8 cellular contexts compared by ENCODE assay signal in the genomic region with DNA sequence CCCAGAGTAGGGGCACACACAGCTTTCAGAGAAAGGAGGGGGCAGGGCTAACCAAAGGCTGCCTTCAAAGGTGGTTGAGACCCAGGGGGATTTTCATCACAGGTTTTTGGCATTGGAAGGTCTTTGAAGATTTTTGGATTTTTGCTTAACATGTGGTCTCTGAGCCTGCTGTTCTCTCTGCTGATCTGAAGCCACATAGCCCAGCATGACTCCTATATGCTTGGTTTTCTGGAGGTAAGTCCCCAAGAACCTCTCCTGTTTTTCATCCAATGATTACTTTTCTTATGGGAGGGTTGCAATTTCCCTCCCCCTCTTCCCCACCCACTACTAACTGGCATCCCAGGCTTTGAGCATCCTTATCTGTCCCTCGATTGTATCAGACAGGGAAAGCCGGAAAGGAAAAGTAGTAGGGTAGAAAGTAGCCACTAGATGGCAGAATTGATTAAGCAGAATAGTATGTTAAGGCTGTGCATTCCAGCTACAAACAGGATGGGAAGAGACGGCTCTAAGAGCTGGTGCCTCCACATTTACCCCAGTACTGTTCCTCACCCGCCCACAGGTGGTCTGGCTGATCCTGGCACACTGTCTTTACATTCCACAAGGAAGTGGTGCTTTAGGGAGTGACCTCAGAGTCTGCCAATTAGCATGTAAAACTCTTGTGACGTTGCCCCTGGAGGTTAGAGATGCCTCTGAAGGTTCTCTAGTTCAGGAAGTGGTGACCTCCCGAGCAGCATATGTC.
DNase-seq lines count a peak whose midpoint lies in the region; ATAC-seq and TF ChIP-seq lines count a peak whose summit lies in the region.

No MANE protein-coding gene starts in this region.

- H3K4me3 ChIP-seq in foreskin fibroblast (ENCODE audit: low read depth in 1 of 2, low read length in 2 of 2) = no peak overlapping the region
- no peak overlapping the region for H3K4me3 ChIP-seq in coronary artery

- ATAC-seq in GM19043 (IDR thresholded peaks at IDR 0.05; ENCODE audit: low read depth, unreplicated experiment) (peak; percentile 81), HG03108 (IDR thresholded peaks at IDR 0.05; ENCODE audit: unreplicated experiment) (peak; percentile 90), activated B cell treated with CpG ODN at 0.5 μM for 24 hours (ENCODE audit: low read depth) (peak; percentile 71), omental fat pad (ENCODE audit: low FRiP score) (peak; percentile 68)

- no peaks in the 10 kb centered on the region for H3K36me3 Mint-ChIP-seq in activated B cell treated with CpG ODN at 0.5 μM for 24 hours (ENCODE audit: low read depth)

- TF ChIP-seq CTCF in activated B cell treated with CpG ODN at 0.5 μM for 24 hours (IDR thresholded peaks at IDR 0.05) = no peak
- peak; percentile 75 for TF ChIP-seq CTCF in foreskin fibroblast (IDR thresholded peaks at IDR 0.05; ENCODE audit: low read depth, low read length)
- peak in 1 of 3 donors; percentile 7 for TF ChIP-seq CTCF in omental fat pad (IDR thresholded peaks at IDR 0.05)
- no peak for TF ChIP-seq CTCF in coronary artery (IDR thresholded peaks at IDR 0.05)

- no peaks in the 10 kb centered on the region for H3K9me3 Mint-ChIP-seq in activated B cell treated with CpG ODN at 0.5 μM for 24 hours

- CTCF ChIA-PET in activated B cell treated with CpG ODN at 0.5 μM for 24 hours (lab: Charles Lee) = interaction anchor here (0.6 to 4.8 kb wide), 14 partner anchors 9 to 1403 kb away, joined by 3 to 69 read pairs (median 4); no protein-coding TSS in a partner anchor

- peaks cover 5% of the 10 kb centered on the region for H3K4me1 Mint-ChIP-seq in activated B cell treated with CpG ODN at 0.5 μM for 24 hours

- intact Hi-C loops in activated B cell treated with CpG ODN at 0.5 μM for 24 hours (cut with micrococcal nuclease) = loop anchor here (1.0 to 10.0 kb wide), 5 partner anchors 460 to 1404 kb away; no protein-coding TSS in a partner anchor

- no peak overlapping the region for H3K27ac Mint-ChIP-seq in activated B cell treated with CpG ODN at 0.5 μM for 24 hours

- no peak overlapping the region for H3K27ac ChIP-seq in coronary artery

- peaks cover 5% of the 10 kb centered on the region for H3K27me3 Mint-ChIP-seq in activated B cell treated with CpG ODN at 0.5 μM for 24 hours

- DNase-seq in DMS114 treated with DMSO at 0.1 percent for 48 hours (lab: John Stamatoyannopoulos, UW; ENCODE audit: unreplicated experiment) = peak; percentile 46
- peak; percentile 27 for DNase-seq in NCI-H2029 treated with DMSO at 0.1 percent for 48 hours (lab: John Stamatoyannopoulos, UW)
- DNase-seq in activated B cell treated with CpG ODN at 0.5 μM for 24 hours = peak; percentile 18
- peak; percentile 32 to 70 for DNase-seq in foreskin fibroblast
- DNase-seq in omental fat pad (ENCODE audit: low spot score) = no peak
- no peak for DNase-seq in coronary artery (ENCODE audit: low spot score)

- POLR2A ChIA-PET in activated B cell treated with CpG ODN at 0.5 μM for 24 hours (lab: Charles Lee) = interaction anchor here (0.6 kb wide), 1 partner anchor 520 kb away, joined by 3 read pairs; no protein-coding TSS in a partner anchor

- H3K4me3 Mint-ChIP-seq in activated B cell treated with CpG ODN at 0.5 μM for 24 hours = peak overlapping the region; percentile 79

Comparison
In these comparisons a context has a peak if more than half of its experiments do, and no peak if none do; other contexts are left out.
1. DNase-seq: peak in DMS114 treated with DMSO at 0.1 percent for 48 hours (single experiment), NCI-H2029 treated with DMSO at 0.1 percent for 48 hours (single experiment), activated B cell treated with CpG ODN at 0.5 μM for 24 hours (single experiment) and foreskin fibroblast (2 of 2); none in omental fat pad (single experiment) and coronary artery (single experiment).
2. Peak in every context shown above with its lines, with median percentiles within 50 percentile points of each other: ATAC-seq.